In the genomic region with DNA sequence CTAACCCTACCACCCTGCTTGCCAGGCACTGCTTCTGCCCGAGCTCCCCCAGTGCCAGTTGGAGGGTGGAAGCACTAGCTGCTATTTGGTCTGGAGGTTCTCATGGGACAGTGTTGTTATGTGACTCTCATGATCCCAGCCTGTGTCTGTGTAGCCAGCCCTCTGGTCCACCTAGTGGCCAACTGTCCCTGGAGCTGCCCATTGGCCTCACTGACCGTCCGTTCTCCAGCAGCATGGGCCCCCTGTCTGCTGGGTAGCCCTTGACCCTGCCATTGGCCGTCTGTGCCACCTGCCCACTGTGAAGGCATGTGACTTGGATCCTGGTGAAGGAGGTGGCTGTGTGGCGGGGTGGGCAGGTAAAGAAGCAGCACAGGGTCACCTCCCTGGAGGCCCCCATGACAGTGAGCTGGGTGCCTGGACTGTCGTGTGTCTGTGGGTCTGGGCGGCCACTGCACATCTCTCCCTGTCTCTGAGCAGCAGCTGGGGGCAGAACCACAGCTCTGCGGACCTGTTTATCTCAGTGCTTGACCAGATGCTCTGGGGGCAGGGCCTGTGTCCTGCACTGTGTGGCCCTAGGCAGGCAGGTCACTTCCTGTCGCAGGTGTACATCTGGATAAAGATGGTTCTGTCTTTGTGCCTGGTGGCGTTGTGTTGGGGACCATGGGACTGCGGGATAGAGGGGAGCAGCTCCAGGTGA, we compare ENCODE assay signal across 10 cellular contexts. TPM values are rescaled to one million over a fixed set of nuclear protein-coding genes. Genes with fewer than 3 reads are reported as not detected.
DNase-seq lines count a peak whose midpoint lies in the region; ATAC-seq and TF ChIP-seq lines count a peak whose summit lies in the region.
"Had no signal": no experiment of that assay in that cellular context is flagged by ENCODE, and none has a peak within 500 bp of the region (broad histone marks: within the 10 kb centered on the region; RNA-seq: fewer than 3 reads in every experiment).

No MANE protein-coding gene starts in this region.

- DNase-seq in BE2C (no peak), Peyer's patch (peak in 2 of 3 donors; percentile 45 to 46), esophagus muscularis mucosa (ENCODE audit: extremely low spot score) (peak; percentile 70), mesenteric fat pad (ENCODE audit: low spot score) (peak; percentile 80), KG1 (lab: John Stamatoyannopoulos, UW) (no peak), inferior parietal cortex (ENCODE audit: extremely low spot score) (no peak)
- DNase-seq: NCI-H1105, T-helper 1 cell had no signal

- H3K36me3 ChIP-seq in BE2C (no peaks in the 10 kb centered on the region), Peyer's patch (no peaks in the 10 kb centered on the region), esophagus muscularis mucosa (no peaks in the 10 kb centered on the region)

- no peak overlapping the region for H3K4me3 ChIP-seq in BE2C (ENCODE audit: low read depth, low read length)
- no peak overlapping the region for H3K4me3 ChIP-seq in Peyer's patch
- no peak overlapping the region for H3K4me3 ChIP-seq in esophagus muscularis mucosa

- 88% methylated on average over 4 of the region's 11 CpGs for WGBS in esophagus muscularis mucosa

- 0 out of 2 replicates have a peak, but pooled peaks cover 2% of the 10 kb centered on the region for H3K9me3 ChIP-seq in BE2C
- H3K9me3 ChIP-seq in Peyer's patch = no peaks in the 10 kb centered on the region
- no peaks in the 10 kb centered on the region for H3K9me3 ChIP-seq in esophagus muscularis mucosa

- no peak overlapping the region for H3K27ac ChIP-seq in Peyer's patch
- H3K27ac ChIP-seq in esophagus muscularis mucosa (replicated peaks in 1 of 4) = no peak overlapping the region

- TF ChIP-seq CTCF in BE2C (IDR thresholded peaks at IDR 0.05; ENCODE audit: low read depth, low read length) (0 out of 2 replicates have a peak, but pooled peaks have one; percentile 9), Peyer's patch (IDR thresholded peaks at IDR 0.05) (no peak), esophagus muscularis mucosa (IDR thresholded peaks at IDR 0.05) (no peak)

- intact Hi-C loops in esophagus muscularis mucosa (cut with DNase I) = no loop called here

- ATAC-seq in HG03097 (IDR thresholded peaks at IDR 0.05; ENCODE audit: low FRiP score, unreplicated experiment) (no peak), GM21529 (IDR thresholded peaks at IDR 0.05; ENCODE audit: unreplicated experiment) (no peak)

- no peak for TF ChIP-seq POLR2A in Peyer's patch (IDR thresholded peaks at IDR 0.05)
- no peak for TF ChIP-seq POLR2A in esophagus muscularis mucosa (IDR thresholded peaks at IDR 0.05; ENCODE audit: low read depth)

- H3K27me3 ChIP-seq in BE2C (no peaks in the 10 kb centered on the region), Peyer's patch (no peaks in the 10 kb centered on the region), esophagus muscularis mucosa (no peaks in the 10 kb centered on the region)

- TF ChIP-seq EP300 in esophagus muscularis mucosa (IDR thresholded peaks at IDR 0.05) = no peak

- H3K4me1 ChIP-seq in BE2C (peaks cover 8% of the 10 kb centered on the region; the same call in 1 of the 2 replicates), Peyer's patch (peaks cover 0 to 16% (median 0%) of the 10 kb centered on the region in 4 donors), esophagus muscularis mucosa (peaks cover 59 to 84% (median 71%) of the 10 kb centered on the region in 4 donors)

RNA-seq across cellular contexts. Expression of a gene that starts 11.4 kb away (rescaled TPM):
- 28.1 TPM for polyA plus RNA-seq in BE2C (2012; ENCODE audit: insufficient read depth, insufficient read length, low read depth)
- total RNA-seq in Peyer's patch (10 to 100 TPM; 12.3 to 26.4 (median 19.5) TPM), esophagus muscularis mucosa (10 to 100 TPM; 35.7 to 53.5 (median 43.2) TPM), mesenteric fat pad (23.0 TPM)

Comparison
In these comparisons a context has a peak if more than half of its experiments do, and no peak if none do; other contexts are left out.
1. DNase-seq: peak in Peyer's patch (2 of 3), esophagus muscularis mucosa (single experiment) and mesenteric fat pad (single experiment); none in BE2C (single experiment), KG1 (single experiment) and inferior parietal cortex (single experiment).